ENCODE assay signal across 11 cellular contexts in the genomic region with DNA sequence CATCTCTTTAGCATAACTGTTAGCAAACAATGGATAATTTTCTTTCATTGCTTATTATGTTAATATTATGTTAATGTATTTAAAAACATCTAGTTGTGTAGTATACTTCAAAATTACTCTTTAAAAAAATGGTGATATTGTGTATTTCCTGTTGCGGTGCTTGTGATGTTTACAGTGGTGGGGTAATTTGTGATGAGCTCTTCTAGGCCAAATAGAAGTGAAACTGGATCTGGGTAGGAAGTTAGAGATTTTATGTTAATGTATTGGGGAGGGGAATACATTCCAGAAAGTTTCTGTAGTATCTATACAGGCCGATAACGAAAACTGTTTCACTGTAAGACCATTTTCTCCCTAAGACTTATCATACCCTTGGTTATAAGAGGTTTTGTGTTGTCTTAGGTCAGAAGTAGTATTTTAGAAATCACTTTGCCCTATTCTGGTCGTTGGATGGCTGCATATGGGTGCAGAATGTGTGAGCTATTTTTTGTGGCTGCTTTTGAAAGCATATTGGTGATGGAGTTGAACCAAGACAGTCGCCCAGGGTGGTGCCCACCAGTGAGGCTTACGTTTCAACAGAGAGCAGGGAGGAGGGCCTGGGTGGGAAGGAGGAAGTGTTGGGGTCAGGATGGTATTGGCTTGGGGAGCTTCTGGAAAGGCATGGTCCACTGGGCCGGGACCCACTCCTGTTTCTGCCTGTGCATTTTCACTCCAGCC. TPM values are rescaled to one million over a fixed set of nuclear protein-coding genes. Genes with fewer than 3 reads are reported as not detected.
DNase-seq lines count a peak whose midpoint lies in the region; ATAC-seq and TF ChIP-seq lines count a peak whose summit lies in the region.
"Had no signal": no experiment of that assay in that cellular context is flagged by ENCODE, and none has a peak within 500 bp of the region (broad histone marks: within the 10 kb centered on the region; RNA-seq: fewer than 3 reads in every experiment).

No MANE protein-coding gene starts in this region.

- H2BK15ac ChIP-seq in mesendoderm (replicated peaks; ENCODE audit: low read depth): no peak overlapping the region

- intact Hi-C loops in gastrocnemius medialis (cut with DNase I; ENCODE audit: low total_unique reads): loop anchor here (10.0 kb wide), 1 partner anchor 622 kb away; the partner anchor contains the start of gene ZNF407

- H3K18ac ChIP-seq in mesendoderm (ENCODE audit: low read length): no peak overlapping the region

- no peak overlapping the region for H4K5ac ChIP-seq in mesendoderm (ENCODE audit: low read length)

- H2AK5ac ChIP-seq in mesendoderm (ENCODE audit: low read length): no peak overlapping the region

- TF ChIP-seq POLR2A in gastrocnemius medialis (IDR thresholded peaks at IDR 0.05): no peak

- H3K4me1 ChIP-seq in gastrocnemius medialis (peaks cover 73 to 80% of the 10 kb centered on the region in 2 donors), mesendoderm (ENCODE audit: control insufficient read depth, low read depth, low read length) (no peaks in the 10 kb centered on the region)

- TF ChIP-seq CTCF in epithelial cell of proximal tubule (conservative IDR thresholded peaks at IDR 0.05; ENCODE audit: low read depth, low read length): no peak
- TF ChIP-seq CTCF in gastrocnemius medialis (IDR thresholded peaks at IDR 0.05 in 4 of 5, conservative IDR thresholded peaks at IDR 0.05 in 1 of 5): no peak

- no peak for ATAC-seq in gastrocnemius medialis
- ATAC-seq: A549 had no signal

- no peak overlapping the region for H2BK5ac ChIP-seq in mesendoderm (ENCODE audit: low read length)

- no peak overlapping the region for H2BK120ac ChIP-seq in mesendoderm (ENCODE audit: low read depth, low read length)

- H3K27me3 ChIP-seq in gastrocnemius medialis (no peaks in the 10 kb centered on the region), mesendoderm (ENCODE audit: insufficient read depth, low read length, poor library complexity) (peaks cover 5% of the 10 kb centered on the region)

- H3K9me3 ChIP-seq in gastrocnemius medialis: no peaks in the 10 kb centered on the region
- H3K9me3 ChIP-seq: A549 had no signal

- no peak overlapping the region for H3K9ac ChIP-seq in mesendoderm (ENCODE audit: low read length)

- H3K79me2 ChIP-seq in mesendoderm (ENCODE audit: control insufficient read depth, insufficient read depth, low read length): no peaks in the 10 kb centered on the region

- no peak overlapping the region for H3K56ac ChIP-seq in mesendoderm (ENCODE audit: low read length)

- H3K4ac ChIP-seq in mesendoderm (ENCODE audit: low read depth, low read length): no peak overlapping the region

- H3K4me3 ChIP-seq in epithelial cell of proximal tubule (ENCODE audit: low read depth, low read length) (peak overlapping the region; percentile 24), gastrocnemius medialis (no peak overlapping the region), mesendoderm (ENCODE audit: low read length) (no peak overlapping the region)
- H3K4me3 ChIP-seq: A549 had no signal

- no peaks in the 10 kb centered on the region for H3K79me1 ChIP-seq in mesendoderm (ENCODE audit: low read length)

- H3K4me2 ChIP-seq in mesendoderm (ENCODE audit: low read length): no peak overlapping the region
- H3K4me2 ChIP-seq: A549 had no signal

- H3K36me3 ChIP-seq in gastrocnemius medialis: no peaks in the 10 kb centered on the region
- no peaks in the 10 kb centered on the region for H3K36me3 ChIP-seq in mesendoderm (ENCODE audit: control insufficient read depth, insufficient read depth, low read length)
- H3K36me3 ChIP-seq: WERI-Rb-1 had no signal

- peak; percentile 57 to 67 for DNase-seq in NOMO-1 (lab: John Stamatoyannopoulos, UW; ENCODE audit: unreplicated experiment in 2 of 2)
- DNase-seq in NOMO-1 treated with dmso at 0.1 percent for 144 hours (lab: John Stamatoyannopoulos, UW; ENCODE audit: unreplicated experiment): no peak
- peak; percentile 68 for DNase-seq in NCI-H69 (lab: John Stamatoyannopoulos, UW)
- no peak for DNase-seq in epithelial cell of proximal tubule (ENCODE audit: low read depth)
- DNase-seq in gastrocnemius medialis: no peak
- DNase-seq in AG20443 (ENCODE audit: low spot score): no peak
- no peak for DNase-seq in mesendoderm
- no peak for DNase-seq in D341Med (ENCODE audit: low spot score)
- DNase-seq: NCI-H748 treated with DMSO at 0.1 percent for 48 hours, WERI-Rb-1 had no signal

- H3K27ac ChIP-seq in gastrocnemius medialis (peak overlapping the region in 3 of 4 donors; percentile 29 to 58 (median 47)), mesendoderm (ENCODE audit: low read depth, low read length) (no peak overlapping the region)
- H3K27ac ChIP-seq: A549, WERI-Rb-1 had no signal

- no peak overlapping the region for H4K8ac ChIP-seq in mesendoderm (ENCODE audit: low read depth, low read length)

- H3K23ac ChIP-seq in mesendoderm (ENCODE audit: low read length): no peak overlapping the region

- WGBS in mesendoderm (ENCODE audit: extremely low coverage, insufficient coverage, low lambda C conversion rate): no CpG with 5 or more reads among the region's 7 CpGs

- in situ Hi-C loops in gastrocnemius medialis (cut with MboI; ENCODE audit: low sequenced_read_pairs in 4 of 4): no loop called here

RNA-seq across cellular contexts. Expression of gene TSHZ1, which starts 5.8 kb away (rescaled TPM):
- 4.9 and 5.1 TPM in 2 replicates for total RNA-seq in epithelial cell of proximal tubule
- 1 to 10 TPM; 5.9 to 7.9 (median 7.6) TPM for total RNA-seq in gastrocnemius medialis
- polyA plus RNA-seq in mesendoderm (2013, experiment 1 of 2): 0.32 TPM
- polyA plus RNA-seq in mesendoderm (2013, experiment 2 of 2): 0.21 TPM

RNA-seq across cellular contexts. Expression of gene PTGR3, which starts 7.4 kb away (rescaled TPM):
- total RNA-seq in epithelial cell of proximal tubule (7.8 and 11.8 TPM in 2 replicates), gastrocnemius medialis (10 to 100 TPM; 25.7 to 34.0 (median 29.9) TPM)
- 1.3 TPM for polyA plus RNA-seq in mesendoderm (2013, experiment 1 of 2)
- polyA plus RNA-seq in mesendoderm (2013, experiment 2 of 2): 1.3 TPM

Comparison
In these comparisons a context has a peak if more than half of its experiments do, and no peak if none do; other contexts are left out.
1. DNase-seq: peak in NOMO-1 (2 of 2) and NCI-H69 (single experiment); none in NOMO-1 treated with dmso at 0.1 percent for 144 hours (single experiment), epithelial cell of proximal tubule (single experiment), gastrocnemius medialis (0 of 2), AG20443 (single experiment), mesendoderm (single experiment) and D341Med (single experiment).